ENCODE assay signal across 24 cellular contexts in genomic region chr21:42451941-42452340, GRCh38.
"Had no signal": no experiment of that assay in that cellular context is flagged by ENCODE, and none has a peak within 500 bp of the region (broad histone marks: within the 10 kb centered on the region; RNA-seq: fewer than 3 reads in every experiment).

No MANE protein-coding gene starts in this region.

- H3K27ac Mint-ChIP-seq: activated CD4-positive, alpha-beta memory T cell treated with anti-CD3 and anti-CD28 coated beads for 36 hours; activated CD4-positive, alpha-beta T cell treated with anti-CD3 and anti-CD28 coated beads, Interleukin-2, amount 10 ng/mL, durations not matched to agents 7 days and 5 days; activated T-cell treated with anti-CD3 and anti-CD28 coated beads, Interleukin-2, amount 50 U/mL, for 72 hours; activated T-helper 2 cell treated with anti-CD3 and anti-CD28 coated beads, Interferon-gamma antibody, Interleukin-2, Interleukin-4, amounts not matched to agents 10 μg/mL and 5 μg/mL and 100 μg/mL, durations not matched to agents 14 hours and 24 hours and 36 hours; T-helper 1 cell treated with Interleukin-12 subunit alpha and Interleukin-12 subunit beta and Interleukin-4 antibody, amounts not matched to agents 30 μg/mL and 1 μg/mL, for 36 hours had no signal

- H3K4me3 Mint-ChIP-seq: activated CD4-positive, alpha-beta memory T cell treated with anti-CD3 and anti-CD28 coated beads for 36 hours; activated CD4-positive, alpha-beta T cell treated with anti-CD3 and anti-CD28 coated beads, Interleukin-2, amount 10 ng/mL, durations not matched to agents 7 days and 5 days; activated T-cell treated with anti-CD3 and anti-CD28 coated beads, Interleukin-2, amount 50 U/mL, for 72 hours; T-helper 1 cell treated with Interleukin-12 subunit alpha and Interleukin-12 subunit beta and Interleukin-4 antibody, amounts not matched to agents 30 μg/mL and 1 μg/mL, for 36 hours had no signal

- H3K4me1 ChIP-seq: breast epithelium had no signal

- H3K27ac ChIP-seq: breast epithelium, Peyer's patch, RWPE1, VCaP had no signal

- H3K9me3 ChIP-seq: breast epithelium, Peyer's patch had no signal

- H3K27me3 ChIP-seq: breast epithelium, Peyer's patch had no signal

- H3K27me3 Mint-ChIP-seq: activated CD4-positive, alpha-beta memory T cell treated with anti-CD3 and anti-CD28 coated beads for 36 hours; activated CD4-positive, alpha-beta T cell treated with anti-CD3 and anti-CD28 coated beads, Interleukin-2, amount 10 ng/mL, durations not matched to agents 7 days and 5 days had no signal

- ATAC-seq: activated T-cell treated with anti-CD3 and anti-CD28 coated beads, Interleukin-2, amount 50 U/mL, for 72 hours had no signal

- H3K4me3 ChIP-seq: breast epithelium, Peyer's patch had no signal

- H3K36me3 ChIP-seq: breast epithelium, Peyer's patch had no signal

- DNase-seq: activated CD4-positive, alpha-beta memory T cell treated with anti-CD3 and anti-CD28 coated beads for 36 hours; activated CD4-positive, alpha-beta T cell treated with anti-CD3 and anti-CD28 coated beads, Interleukin-2, amount 10 ng/mL, durations not matched to agents 7 days and 5 days; activated CD4-positive, CD25-positive, alpha-beta regulatory T cell; activated CD8-positive, alpha-beta memory T cell treated with anti-CD3 and anti-CD28 coated beads for 24 hours; activated gamma-delta T cell treated with Interleukin-2 at 50 U/mL for 16 hours; activated naive CD4-positive, alpha-beta T cell treated with anti-CD3 and anti-CD28 coated beads, Interleukin-2, amount 50 U/mL, for 16 hours; activated T-cell treated with anti-CD3 and anti-CD28 coated beads, Interleukin-2, amount 50 U/mL, for 72 hours; aorta; caudate nucleus; Kasumi-1; NCI-H1048; NCI-H187 treated with DMSO at 0.1 percent for 48 hours; NCI-H2081 treated with DMSO at 0.1 percent for 48 hours; NCI-H446 treated with DMSO at 0.1 percent for 48 hours; NCI-H526; NCI-H774; OCI-M1; Right ventricle myocardium superior had no signal

- H3K9me3 Mint-ChIP-seq: activated CD4-positive, alpha-beta memory T cell treated with anti-CD3 and anti-CD28 coated beads for 36 hours; activated CD4-positive, alpha-beta T cell treated with anti-CD3 and anti-CD28 coated beads, Interleukin-2, amount 10 ng/mL, durations not matched to agents 7 days and 5 days; activated T-cell treated with anti-CD3 and anti-CD28 coated beads, Interleukin-2, amount 50 U/mL, for 72 hours; activated T-helper 2 cell treated with anti-CD3 and anti-CD28 coated beads, Interferon-gamma antibody, Interleukin-2, Interleukin-4, amounts not matched to agents 10 μg/mL and 5 μg/mL and 100 μg/mL, durations not matched to agents 14 hours and 24 hours and 36 hours; T-helper 1 cell treated with Interleukin-12 subunit alpha and Interleukin-12 subunit beta and Interleukin-4 antibody, amounts not matched to agents 30 μg/mL and 1 μg/mL, for 36 hours had no signal
